9 cellular contexts compared by ENCODE assay signal in genomic region chr22:21791635-21792625, GRCh38. TPM values are rescaled to one million over a fixed set of nuclear protein-coding genes. Genes with fewer than 3 reads are reported as not detected.
DNase-seq lines count a peak whose midpoint lies in the region; ATAC-seq and TF ChIP-seq lines count a peak whose summit lies in the region.
"Had no signal": no experiment of that assay in that cellular context is flagged by ENCODE, and none has a peak within 500 bp of the region (broad histone marks: within the 10 kb centered on the region; RNA-seq: fewer than 3 reads in every experiment).

No MANE protein-coding gene starts in this region.

- H3K79me2 ChIP-seq in OCI-LY7 (ENCODE audit: insufficient read depth, low read depth, low read length): no peaks in the 10 kb centered on the region

- H2AFZ ChIP-seq in OCI-LY7 (ENCODE audit: low read length): no peak overlapping the region

- no peaks in the 10 kb centered on the region for H3K9me3 ChIP-seq in OCI-LY7 (ENCODE audit: low read length)

- H3K36me3 ChIP-seq in OCI-LY7 (ENCODE audit: insufficient read depth, low read length): peaks cover 58% of the 10 kb centered on the region
- H3K36me3 ChIP-seq in brain microvascular endothelial cell (replicated peaks): peaks cover 59% of the 10 kb centered on the region

- H3K27ac ChIP-seq in OCI-LY7 (ENCODE audit: low read depth, low read length, poor library complexity, severe bottlenecking): no peak overlapping the region
- H3K27ac ChIP-seq in brain microvascular endothelial cell: peak overlapping the region; percentile 42

- ATAC-seq in GM19395 (IDR thresholded peaks at IDR 0.05; ENCODE audit: unreplicated experiment): peak; percentile 70
- ATAC-seq in HG02642 (IDR thresholded peaks at IDR 0.05; ENCODE audit: poor library complexity, unreplicated experiment): no peak
- ATAC-seq in HG03097 (IDR thresholded peaks at IDR 0.05; ENCODE audit: low FRiP score, unreplicated experiment): no peak

- peaks cover 5% of the 10 kb centered on the region for H3K4me1 ChIP-seq in OCI-LY7 (ENCODE audit: insufficient read depth, low read length, poor library complexity, severe bottlenecking)

- H3K4me3 ChIP-seq in OCI-LY7 (ENCODE audit: low read depth, low read length, poor library complexity, severe bottlenecking): no peak overlapping the region
- H3K4me3 ChIP-seq in brain microvascular endothelial cell (ENCODE audit: low read depth, low read length): no peak overlapping the region

- DNase-seq in OCI-LY7 (ENCODE audit: low spot score): no peak
- peak; percentile 10 for DNase-seq in brain microvascular endothelial cell
- peak; percentile 39 to 42 for DNase-seq in stimulated activated CD4-positive, alpha-beta T cell treated with anti-CD3 and anti-CD28 coated beads, Interleukin-2, amount 100 ng/mL, for 48 hours
- DNase-seq in DMS153 (lab: John Stamatoyannopoulos, UW): no peak
- DNase-seq in germinal center (ENCODE audit: low spot score): no peak
- DNase-seq: NCI-H510A had no signal

- no peaks in the 10 kb centered on the region for H3K9me2 ChIP-seq in OCI-LY7 (ENCODE audit: insufficient read depth, low read length)

- H3K4me2 ChIP-seq in OCI-LY7 (ENCODE audit: low read length): no peak overlapping the region

- no peaks in the 10 kb centered on the region for H3K27me3 ChIP-seq in brain microvascular endothelial cell (replicated peaks)

- no peaks in the 10 kb centered on the region for H4K20me1 ChIP-seq in OCI-LY7 (ENCODE audit: insufficient read depth, low read length)

- TF ChIP-seq CTCF in OCI-LY7 (conservative IDR thresholded peaks at IDR 0.05; ENCODE audit: low read length) (peak; percentile 46; the same call in 1 of the 2 replicates), brain microvascular endothelial cell (IDR thresholded peaks at IDR 0.05; ENCODE audit: low read depth, low read length, missing control alignments) (no peak)

- POLR2A ChIA-PET in OCI-LY7 (lab: Charles Lee): no interaction called here

- in situ Hi-C loops in brain microvascular endothelial cell (cut with HindIII; ENCODE audit: low pct_ligation_motif_present, low sequenced_read_pairs): no loop called here

- intact Hi-C loops in OCI-LY7 (cut with micrococcal nuclease; ENCODE audit: unreplicated experiment): no loop called here

- CTCF ChIA-PET in OCI-LY7 (lab: Charles Lee; ENCODE audit: unreplicated experiment): no interaction called here

- BruUV-seq in OCI-LY7 (replicated peaks; lab: Mats Ljungman, UMichigan): no TSS peak

RNA-seq across cellular contexts. Expression of gene YPEL1, which starts 56.3 kb away (rescaled TPM):
- total RNA-seq in OCI-LY7 (2014; rRNA removed; shearing (Covaris generic)): 15.1 and 18.8 TPM in 2 replicates
- total RNA-seq in OCI-LY7 (2022): 18.2 and 24.8 TPM in 2 replicates

Comparison
In these comparisons a context has a peak if more than half of its experiments do, and no peak if none do; other contexts are left out.
1. DNase-seq: peak in brain microvascular endothelial cell (single experiment) and stimulated activated CD4-positive, alpha-beta T cell treated with anti-CD3 and anti-CD28 coated beads, Interleukin-2, amount 100 ng/mL, for 48 hours (2 of 2); none in OCI-LY7 (single experiment), DMS153 (single experiment) and germinal center (single experiment).